ENCODE assay signal across 8 cellular contexts in the genomic region with DNA sequence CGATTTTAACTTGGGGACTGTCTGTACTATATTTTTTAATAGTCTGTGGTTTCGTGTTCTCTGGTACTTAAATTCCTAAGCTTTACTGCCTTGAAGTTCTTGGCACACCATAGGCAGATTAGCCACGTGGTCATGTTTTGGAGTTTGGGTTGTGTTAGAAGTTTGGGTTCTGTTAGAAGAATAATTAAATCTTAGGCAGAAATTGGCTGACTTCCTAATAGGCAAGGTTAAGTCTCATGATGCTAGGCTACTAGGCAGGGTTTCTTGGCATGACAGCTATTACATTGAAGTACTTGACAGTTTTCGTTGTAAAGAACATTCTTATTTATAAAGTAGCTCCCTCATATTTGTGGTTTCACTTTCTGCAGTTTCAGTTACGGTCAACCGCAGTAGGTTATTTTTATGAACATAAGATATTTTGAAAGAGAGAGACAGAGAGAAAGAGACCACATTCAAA. TPM values are rescaled to one million over a fixed set of nuclear protein-coding genes. Genes with fewer than 3 reads are reported as not detected.
DNase-seq lines count a peak whose midpoint lies in the region; ATAC-seq and TF ChIP-seq lines count a peak whose summit lies in the region.

No MANE protein-coding gene starts in this region.

- peaks cover 15% of the 10 kb centered on the region for H3K4me1 ChIP-seq in SJSA1 (replicated peaks)

- H3K4me3 ChIP-seq in SJSA1 (peak overlapping the region; percentile 18), fibroblast of pulmonary artery (replicated peaks; ENCODE audit: low read depth, low read length) (peak overlapping the region; percentile 34)

- no peaks in the 10 kb centered on the region for H3K36me3 ChIP-seq in SJSA1

- H3K9me3 Mint-ChIP-seq in stimulated activated naive CD8-positive, alpha-beta T cell treated with anti-CD3 and anti-CD28 coated beads, Interleukin-15, amount 100 ng/mL, for 72 hours = no peaks in the 10 kb centered on the region

- H3K4me1 Mint-ChIP-seq in stimulated activated naive CD8-positive, alpha-beta T cell treated with anti-CD3 and anti-CD28 coated beads, Interleukin-15, amount 100 ng/mL, for 72 hours = peaks cover 52% of the 10 kb centered on the region

- H3K27ac Mint-ChIP-seq in stimulated activated naive CD8-positive, alpha-beta T cell treated with anti-CD3 and anti-CD28 coated beads, Interleukin-15, amount 100 ng/mL, for 72 hours = peak overlapping the region in 1 of 2 donors; percentile 37

- peak overlapping the region; percentile 64 for H3K27ac ChIP-seq in SJSA1

- no peaks in the 10 kb centered on the region for H3K27me3 Mint-ChIP-seq in stimulated activated naive CD8-positive, alpha-beta T cell treated with anti-CD3 and anti-CD28 coated beads, Interleukin-15, amount 100 ng/mL, for 72 hours

- no peaks in the 10 kb centered on the region for H3K27me3 ChIP-seq in SJSA1 (replicated peaks)

- peak; percentile 81 for ATAC-seq in GM19035 (IDR thresholded peaks at IDR 0.05; ENCODE audit: unreplicated experiment)
- ATAC-seq in HG03139 (IDR thresholded peaks at IDR 0.05; ENCODE audit: unreplicated experiment) = peak; percentile 70
- peak; percentile 81 for ATAC-seq in stimulated activated naive CD8-positive, alpha-beta T cell treated with anti-CD3 and anti-CD28 coated beads, Interleukin-15, amount 100 ng/mL, for 72 hours

- no peaks in the 10 kb centered on the region for H3K9me3 ChIP-seq in SJSA1 (replicated peaks)

- DNase-seq in AG20443 (ENCODE audit: low spot score) (peak; percentile 66), SJSA1 (ENCODE audit: low read depth in 1 of 2, low spot score in 2 of 2) (peak in 1 of 2 experiments; percentile 38), fibroblast of pulmonary artery (ENCODE audit: low read depth) (peak; percentile 57), iPS-NIHi7 (ENCODE audit: extremely low spot score) (no peak)
- peak in 1 of 2 donors; percentile 18 for DNase-seq in stimulated activated naive CD8-positive, alpha-beta T cell treated with anti-CD3 and anti-CD28 coated beads, Interleukin-15, amount 100 ng/mL, for 72 hours
- no peak for DNase-seq in activated effector memory CD4-positive, alpha-beta T cell treated with Interleukin-2 at 50 U/mL for 16 hours

- peak overlapping the region; percentile 66 to 72 for H3K4me3 Mint-ChIP-seq in stimulated activated naive CD8-positive, alpha-beta T cell treated with anti-CD3 and anti-CD28 coated beads, Interleukin-15, amount 100 ng/mL, for 72 hours

- TF ChIP-seq CTCF in fibroblast of pulmonary artery (IDR thresholded peaks at IDR 0.05; ENCODE audit: low read length, missing control alignments) = no peak

RNA-seq across cellular contexts. Expression of gene MMP7, which starts 30.0 kb away (rescaled TPM):
- 0.34 TPM in 1 of 2 replicates, not detected in the other for total RNA-seq in SJSA1 (2014; rRNA removed; shearing (Covaris generic))

Comparison
In these comparisons a context has a peak if more than half of its experiments do, and no peak if none do; other contexts are left out.
1. DNase-seq: peak in AG20443 (single experiment) and fibroblast of pulmonary artery (single experiment); none in iPS-NIHi7 (single experiment) and activated effector memory CD4-positive, alpha-beta T cell treated with Interleukin-2 at 50 U/mL for 16 hours (single experiment).
2. Peak in every context shown above with its lines, with median percentiles within 50 percentile points of each other: ATAC-seq.